ENCODE assay signal across 17 cellular contexts in genomic region chr2:154143105-154143504, GRCh38.
DNase-seq lines count a peak whose midpoint lies in the region; ATAC-seq and TF ChIP-seq lines count a peak whose summit lies in the region.
"Had no signal": no experiment of that assay in that cellular context is flagged by ENCODE, and none has a peak within 500 bp of the region (broad histone marks: within the 10 kb centered on the region; RNA-seq: fewer than 3 reads in every experiment).

No MANE protein-coding gene starts in this region.

- peak overlapping the region; percentile 40 for H3K4me2 ChIP-seq in GM23248 (ENCODE audit: unreplicated experiment)
- no peak overlapping the region for H3K4me2 ChIP-seq in PC-9
- H3K4me2 ChIP-seq in osteoblast (ENCODE audit: insufficient read depth, low read length): no peak overlapping the region

- DNase-seq in GM23248: peak; percentile 2
- DNase-seq in PC-9: no peak
- DNase-seq in iPS DF 19.7 (ENCODE audit: low read depth, low spot score): peak; percentile 5
- no peak for DNase-seq in osteoblast (ENCODE audit: insufficient read length, low spot score, missing footprints)
- no peak for DNase-seq in NCI-H1105 treated with DMSO at 0.1 percent for 48 hours (lab: John Stamatoyannopoulos, UW)
- no peak for DNase-seq in heart right ventricle
- DNase-seq in G401 (ENCODE audit: low spot score): no peak
- DNase-seq: CD4-positive, CD25-positive, alpha-beta regulatory T cell; Kasumi-1; NCI-H1105; NCI-H1694 treated with DMSO at 0.1 percent for 48 hours; NCI-H2107; NCI-H345; NCI-H82 had no signal

- intact Hi-C loops in PC-9 (cut with micrococcal nuclease; ENCODE audit: unreplicated experiment) (no loop called here), heart right ventricle (cut with DNase I) (no loop called here)

- no TSS peak for BruUV-seq in PC-9 (replicated peaks; lab: Mats Ljungman, UMichigan)

- no peak for TF ChIP-seq CTCF in PC-9 (conservative IDR thresholded peaks at IDR 0.05)
- no peak for TF ChIP-seq CTCF in osteoblast (IDR thresholded peaks at IDR 0.05; ENCODE audit: extremely low read depth, low read depth, low read length)
- TF ChIP-seq CTCF in heart right ventricle (IDR thresholded peaks at IDR 0.05): no peak

- CTCF ChIA-PET in PC-9 (lab: Charles Lee): no interaction called here

- H3K79me2 ChIP-seq in GM23248 (ENCODE audit: insufficient read depth): no peaks in the 10 kb centered on the region
- no peaks in the 10 kb centered on the region for H3K79me2 ChIP-seq in PC-9 (ENCODE audit: low read depth)
- no peaks in the 10 kb centered on the region for H3K79me2 ChIP-seq in osteoblast (ENCODE audit: insufficient read depth, low read length)

- no peaks in the 10 kb centered on the region for H3K27me3 ChIP-seq in GM23248 (replicated peaks; ENCODE audit: insufficient read depth)
- no peaks in the 10 kb centered on the region for H3K27me3 ChIP-seq in PC-9 (ENCODE audit: insufficient read depth, low read depth)
- H3K27me3 ChIP-seq in osteoblast (ENCODE audit: insufficient read depth, low read length): no peaks in the 10 kb centered on the region
- no peaks in the 10 kb centered on the region for H3K27me3 ChIP-seq in heart right ventricle

- POLR2A ChIA-PET in PC-9 (lab: Charles Lee; ENCODE audit: unreplicated experiment): no interaction called here

- H3K9me2 ChIP-seq in GM23248 (ENCODE audit: insufficient read depth): no peaks in the 10 kb centered on the region
- no peaks in the 10 kb centered on the region for H3K9me2 ChIP-seq in PC-9 (ENCODE audit: insufficient read depth)

- no peaks in the 10 kb centered on the region for H3K9me3 ChIP-seq in GM23248 (ENCODE audit: low read depth)
- no peaks in the 10 kb centered on the region for H3K9me3 ChIP-seq in PC-9 (ENCODE audit: insufficient read depth, low read depth)
- H3K9me3 ChIP-seq in osteoblast (ENCODE audit: low read depth, low read length): no peaks in the 10 kb centered on the region
- H3K9me3 ChIP-seq in heart right ventricle: peaks cover 0 to 2% (median 0%) of the 10 kb centered on the region in 11 donors
- H3K9me3 ChIP-seq: HAP-1 had no signal

- H3K36me3 ChIP-seq in GM23248 (ENCODE audit: low read depth): no peaks in the 10 kb centered on the region
- no peaks in the 10 kb centered on the region for H3K36me3 ChIP-seq in PC-9 (ENCODE audit: low read depth)
- H3K36me3 ChIP-seq in osteoblast (ENCODE audit: insufficient read depth, low read length): no peaks in the 10 kb centered on the region
- H3K36me3 ChIP-seq in heart right ventricle: no peaks in the 10 kb centered on the region
- H3K36me3 ChIP-seq: HAP-1 had no signal

- in situ Hi-C loops in GM23248 (cut with MboI): no loop called here
- in situ Hi-C loops in G401 (cut with HindIII; ENCODE audit: low sequenced_read_pairs): no loop called here

- no peak for ATAC-seq in heart right ventricle
- ATAC-seq: Right ventricle myocardium inferior had no signal

- H4K20me1 ChIP-seq in GM23248 (ENCODE audit: insufficient read depth) (no peaks in the 10 kb centered on the region), PC-9 (ENCODE audit: insufficient read depth) (no peaks in the 10 kb centered on the region), osteoblast (ENCODE audit: insufficient read depth, low read length) (no peaks in the 10 kb centered on the region)

- H3K27ac ChIP-seq in GM23248 (peak overlapping the region; percentile 98), PC-9 (peak overlapping the region; percentile 73), osteoblast (ENCODE audit: low read depth, low read length) (peak overlapping the region; percentile 82), heart right ventricle (no peak overlapping the region)
- H3K27ac ChIP-seq: HL-60 had no signal

- 74 to 75% methylated on average over 4 of the region's 4 CpGs for WGBS in GM23248 (ENCODE audit: low coverage in 1 of 2, low lambda C conversion rate in 2 of 2, missing lambda C conversion rate in 2 of 2), 2 experiments
- 83 to 85% methylated on average over 4 of the region's 4 CpGs for WGBS in heart right ventricle, 2 donors

- no peak overlapping the region for H3K4me3 ChIP-seq in GM23248
- no peak overlapping the region for H3K4me3 ChIP-seq in PC-9
- no peak overlapping the region for H3K4me3 ChIP-seq in osteoblast (ENCODE audit: insufficient read depth, low read length)
- no peak overlapping the region for H3K4me3 ChIP-seq in heart right ventricle
- H3K4me3 ChIP-seq: HAP-1 had no signal

- H3F3A ChIP-seq in GM23248 (ENCODE audit: insufficient read depth) (peaks cover 5% of the 10 kb centered on the region; the same call in 1 of the 2 replicates), PC-9 (ENCODE audit: insufficient read depth, low read depth) (no peaks in the 10 kb centered on the region)

- H2AFZ ChIP-seq in GM23248: 0 out of 2 replicates have a peak overlapping the region, but pooled peaks have one; percentile 29
- no peak overlapping the region for H2AFZ ChIP-seq in PC-9
- H2AFZ ChIP-seq in osteoblast (ENCODE audit: low read length): peak overlapping the region; percentile 18

- H3K4me1 ChIP-seq in GM23248 (ENCODE audit: insufficient read depth): peaks cover 18% of the 10 kb centered on the region
- no peaks in the 10 kb centered on the region for H3K4me1 ChIP-seq in PC-9 (replicated peaks; ENCODE audit: insufficient read depth)
- H3K4me1 ChIP-seq in osteoblast (ENCODE audit: insufficient read depth, low read length): peaks cover 10% of the 10 kb centered on the region
- no peaks in the 10 kb centered on the region for H3K4me1 ChIP-seq in heart right ventricle

- H3K9ac ChIP-seq in GM23248: peak overlapping the region; percentile 76

Comparison
In these comparisons a context has a peak if more than half of its experiments do, and no peak if none do; other contexts are left out.
1. DNase-seq: peak in GM23248 (single experiment) and iPS DF 19.7 (single experiment); none in PC-9 (0 of 2), osteoblast (single experiment), NCI-H1105 treated with DMSO at 0.1 percent for 48 hours (single experiment), heart right ventricle (0 of 2) and G401 (single experiment).
2. H3K27ac ChIP-seq: peak in GM23248 (single experiment), PC-9 (single experiment) and osteoblast (single experiment); none in heart right ventricle (0 of 10).